ENCODE assay signal across 12 cellular contexts in the genomic region with DNA sequence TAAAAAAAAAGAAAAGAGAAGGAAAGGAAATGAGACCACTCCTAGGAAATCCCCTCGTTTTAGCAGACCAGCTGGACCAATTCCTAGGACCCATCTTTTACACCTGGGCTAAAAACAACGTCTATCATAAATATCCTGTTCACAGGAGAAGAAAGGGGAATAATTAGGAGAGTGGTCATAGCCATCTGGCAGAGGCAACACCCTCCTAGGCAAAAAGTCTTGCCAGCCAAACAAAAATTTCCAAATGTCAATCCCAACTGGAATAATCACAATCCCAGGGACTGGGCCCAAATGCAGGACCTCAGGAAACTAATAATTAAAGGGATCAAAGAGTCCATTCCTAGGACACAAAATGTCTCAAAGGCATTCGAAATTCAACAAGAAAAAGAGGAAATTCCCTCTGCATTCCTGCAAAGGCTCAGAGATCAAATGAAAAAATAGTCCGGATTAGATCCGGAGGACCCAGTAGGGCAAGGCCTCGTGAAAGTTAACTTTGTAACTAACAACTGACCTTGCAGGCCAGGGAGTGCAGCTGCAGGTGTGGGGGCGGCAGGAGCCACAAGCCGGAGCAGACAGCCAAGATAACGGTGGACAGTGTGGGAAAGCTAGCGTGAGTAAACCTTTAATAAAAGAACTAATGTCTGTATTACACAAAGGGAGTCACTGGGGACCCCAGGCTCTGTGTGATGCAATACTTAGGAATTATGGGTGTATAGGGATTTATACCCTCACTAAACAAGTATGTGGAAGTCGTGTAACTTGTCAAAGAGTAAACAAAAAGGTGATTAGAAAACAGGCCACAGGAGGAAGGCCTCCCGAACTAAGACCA. TPM values are rescaled to one million over a fixed set of nuclear protein-coding genes. Genes with fewer than 3 reads are reported as not detected.
DNase-seq lines count a peak whose midpoint lies in the region; ATAC-seq and TF ChIP-seq lines count a peak whose summit lies in the region.
"Had no signal": no experiment of that assay in that cellular context is flagged by ENCODE, and none has a peak within 500 bp of the region (broad histone marks: within the 10 kb centered on the region; RNA-seq: fewer than 3 reads in every experiment).

No MANE protein-coding gene starts in this region.

- H3K4me3 Mint-ChIP-seq in nephron progenitor cell = peak overlapping the region; percentile 54

- in situ Hi-C loops in ACHN (cut with HindIII; ENCODE audit: low pct_ligation_motif_present, low pct_unique_long_range_greater_than_20kb, low sequenced_read_pairs) (no loop called here), Panc1 (cut with HindIII; ENCODE audit: low pct_unique_long_range_greater_than_20kb, low sequenced_read_pairs) (no loop called here)

- intact Hi-C loops in Panc1 (cut with micrococcal nuclease; ENCODE audit: unreplicated experiment) = no loop called here

- peaks cover 53% of the 10 kb centered on the region for H3K36me3 Mint-ChIP-seq in nephron progenitor cell (ENCODE audit: low read depth)

- H3K27ac ChIP-seq in Panc1 (ENCODE audit: low read length) = peak overlapping the region; percentile 87
- no peak overlapping the region for H3K27ac ChIP-seq in coronary artery
- H3K27ac ChIP-seq: suprapubic skin had no signal

- TF ChIP-seq CTCF in Panc1 (IDR thresholded peaks at IDR 0.05) (no peak), fibroblast of pulmonary artery (IDR thresholded peaks at IDR 0.05; ENCODE audit: low read length, missing control alignments) (no peak), nephron progenitor cell (IDR thresholded peaks at IDR 0.05) (no peak), coronary artery (IDR thresholded peaks at IDR 0.05) (no peak)

- peak overlapping the region; percentile 93 for H3K27ac Mint-ChIP-seq in nephron progenitor cell

- peak; percentile 53 for DNase-seq in ACHN
- no peak for DNase-seq in Panc1 (ENCODE audit: low read depth, low spot score)
- peak; percentile 76 for DNase-seq in fibroblast of pulmonary artery (ENCODE audit: low read depth)
- DNase-seq in nephron progenitor cell = peak; percentile 8
- DNase-seq in DMS114 treated with DMSO at 0.1 percent for 48 hours (lab: John Stamatoyannopoulos, UW; ENCODE audit: unreplicated experiment) = no peak
- DNase-seq in DMS153 (lab: John Stamatoyannopoulos, UW) = no peak
- no peak for DNase-seq in coronary artery (ENCODE audit: low spot score)
- DNase-seq: activated T-cell treated with anti-CD3 and anti-CD28 coated beads for 4 hours, NCI-H1436 treated with DMSO at 0.1 percent for 48 hours, T-helper 9 cell had no signal

- no peaks in the 10 kb centered on the region for H3K9me3 ChIP-seq in Panc1 (ENCODE audit: control insufficient read depth, insufficient read depth, low read depth, low read length)
- H3K9me3 ChIP-seq: suprapubic skin had no signal

- POLR2A ChIA-PET in Panc1 (lab: Charles Lee) = interaction anchor here (0.7 kb wide), 1 partner anchor 20 kb away, joined by 3 read pairs; no protein-coding TSS in a partner anchor

- BruUV-seq in Panc1 (replicated peaks; lab: Mats Ljungman, UMichigan) = no TSS peak

- no peaks in the 10 kb centered on the region for H3K27me3 ChIP-seq in Panc1 (ENCODE audit: control insufficient read depth, insufficient read depth, low read length)
- H3K27me3 ChIP-seq: suprapubic skin had no signal

- H3K4me1 ChIP-seq in Panc1 (ENCODE audit: control insufficient read depth, insufficient read depth, low read length) = peaks cover 21% of the 10 kb centered on the region

- CTCF ChIA-PET in Panc1 (lab: Charles Lee) = no interaction called here

- H3K4me3 ChIP-seq in Panc1 (ENCODE audit: low read depth in 2 of 2, low read length in 2 of 2) (peak overlapping the region; percentile 1 to 5; a peak in 2 of 4 replicates), fibroblast of pulmonary artery (replicated peaks; ENCODE audit: low read depth, low read length) (no peak overlapping the region), coronary artery (no peak overlapping the region)
- H3K4me3 ChIP-seq: suprapubic skin had no signal

- ATAC-seq in Panc1 (peak; percentile 92), HG03175 (IDR thresholded peaks at IDR 0.05; ENCODE audit: unreplicated experiment) (no peak)

- H3K36me3 ChIP-seq in Panc1 (ENCODE audit: control insufficient read depth, insufficient read depth, low read length) = no peaks in the 10 kb centered on the region
- H3K36me3 ChIP-seq: suprapubic skin had no signal

- H3K9me3 Mint-ChIP-seq in nephron progenitor cell = peaks cover 11% of the 10 kb centered on the region

- peaks cover 3% of the 10 kb centered on the region for H3K27me3 Mint-ChIP-seq in nephron progenitor cell (ENCODE audit: low read depth, poor library complexity)

- H3K4me1 Mint-ChIP-seq in nephron progenitor cell = peaks cover 17% of the 10 kb centered on the region

RNA-seq across cellular contexts. Expression of gene LCA5, which starts 11.7 kb away (rescaled TPM):
- 7.0 TPM for total RNA-seq in Panc1 (2021; ENCODE audit: unreplicated experiment)
- polyA plus RNA-seq in Panc1 (2012; ENCODE audit: insufficient read length) = 3.0 TPM

Comparison
In these comparisons a context has a peak if more than half of its experiments do, and no peak if none do; other contexts are left out.
1. DNase-seq: peak in ACHN (single experiment), fibroblast of pulmonary artery (single experiment) and nephron progenitor cell (single experiment); none in Panc1 (single experiment), DMS114 treated with DMSO at 0.1 percent for 48 hours (single experiment), DMS153 (single experiment) and coronary artery (single experiment).
2. H3K4me3 ChIP-seq: peak in Panc1 (2 of 2); none in fibroblast of pulmonary artery (single experiment) and coronary artery (single experiment).